ENCODE assay signal across 8 cellular contexts in genomic region chr22:33922268-33922667, GRCh38. TPM values are rescaled to one million over a fixed set of nuclear protein-coding genes. Genes with fewer than 3 reads are reported as not detected.
DNase-seq lines count a peak whose midpoint lies in the region; ATAC-seq and TF ChIP-seq lines count a peak whose summit lies in the region.

No MANE protein-coding gene starts in this region.

- WGBS in stomach, 5 donors, result 0 to 2% (median 1%) methylated on average over 11 to 28 of the region's 28 CpGs

- peaks cover 0 to 41% (median 31%) of the 10 kb centered on the region in 4 donors for H3K4me1 ChIP-seq in stomach

- H3K27ac ChIP-seq in stomach, result peak overlapping the region; percentile 78 to 91 (median 83)

- H3K4me3 ChIP-seq in cardiac fibroblast (replicated peaks in 1 of 2; ENCODE audit: low read depth in 2 of 2, low read length in 2 of 2), result peak overlapping the region; percentile 64 to 75
- peak overlapping the region; percentile 71 to 90 (median 73) for H3K4me3 ChIP-seq in stomach

- no peak for ATAC-seq in GM18870 (IDR thresholded peaks at IDR 0.05; ENCODE audit: unreplicated experiment)

- DNase-seq in D341Med (ENCODE audit: low spot score), result peak; percentile 45
- peak; percentile 53 for DNase-seq in NCI-H1105 treated with DMSO at 0.1 percent for 48 hours (lab: John Stamatoyannopoulos, UW)
- DNase-seq in cardiac fibroblast (ENCODE audit: low read depth in 2 of 2), result peak; percentile 37 to 39
- peak; percentile 89 for DNase-seq in left kidney (ENCODE audit: low read depth, low spot score)
- DNase-seq in stomach, result peak; percentile 55
- no peak for DNase-seq in HT-29 (ENCODE audit: low spot score)
- DNase-seq in SW480 (ENCODE audit: low spot score), result no peak

- no peaks in the 10 kb centered on the region for H3K9me3 ChIP-seq in stomach

- intact Hi-C loops in stomach (cut with DNase I; ENCODE audit: low total_unique reads), result no loop called here

- TF ChIP-seq EP300 in stomach (IDR thresholded peaks at IDR 0.05), result no peak

- H3K27me3 ChIP-seq in stomach, result peaks cover 0 to 18% (median 0%) of the 10 kb centered on the region in 3 donors

- TF ChIP-seq POLR2A in stomach (IDR thresholded peaks at IDR 0.05), result no peak

- no peak for TF ChIP-seq CTCF in cardiac fibroblast (IDR thresholded peaks at IDR 0.05; ENCODE audit: low read depth, low read length)
- TF ChIP-seq CTCF in stomach (IDR thresholded peaks at IDR 0.05), result no peak

- H3K36me3 ChIP-seq in stomach, result no peaks in the 10 kb centered on the region

RNA-seq across cellular contexts. Expression of gene LARGE1, which starts 2.0 kb away (rescaled TPM):
- 100 to 1,000 TPM in 2 of 5 donors, 10 to 100 TPM in 3; 36.9 to 110 (median 86.6) TPM for total RNA-seq in stomach
- polyA plus RNA-seq in stomach, result 1 to 10 TPM; 3.5 to 7.8 (median 4.6) TPM
- total RNA-seq in HT-29 (2014; rRNA removed; shearing (Covaris generic)), result 12.6 and 13.1 TPM in 2 replicates

Comparison
In these comparisons a context has a peak if more than half of its experiments do, and no peak if none do; other contexts are left out.
1. DNase-seq: peak in D341Med (single experiment), NCI-H1105 treated with DMSO at 0.1 percent for 48 hours (single experiment), cardiac fibroblast (2 of 2), left kidney (single experiment) and stomach (single experiment); none in HT-29 (single experiment) and SW480 (single experiment).